Comparison of ENCODE assay signal across 8 cellular contexts in genomic region chr11:44728085-44728410, GRCh38. TPM values are rescaled to one million over a fixed set of nuclear protein-coding genes. Genes with fewer than 3 reads are reported as not detected.
A peak's percentile ranks its signal among the peaks of the same experiment; 100 is the strongest.
DNase-seq lines count a peak whose midpoint lies in the region; ATAC-seq, FAIRE-seq and TF ChIP-seq lines count a peak whose summit lies in the region.

No MANE protein-coding gene starts in this region.

- no peak for TF ChIP-seq RAD21 in HepG2 (CRISPR knock-in tag; IDR thresholded peaks at IDR 0.05)

- no peak for ATAC-seq in HepG2

- no peak for DNase-seq in activated CD4-positive, alpha-beta T cell treated with anti-CD3 and anti-CD28 coated beads, Interleukin-2, amount 10 ng/mL, durations not matched to agents 7 days and 5 days
- no peak for DNase-seq in activated CD4-positive, alpha-beta T cell treated with anti-CD3 and anti-CD28 coated beads, Interleukin-2, amount 50 U/mL, for 4 hours
- no peak for DNase-seq in activated T-helper 2 cell treated with anti-CD3 and anti-CD28 coated beads, Interferon-gamma antibody, Interleukin-2, Interleukin-4, amounts not matched to agents 10 μg/mL and 5 μg/mL and 100 μg/mL, durations not matched to agents 14 hours and 24 hours and 36 hours (ENCODE audit: low spot score)
- no peak for DNase-seq in HepG2 (ENCODE audit: low spot score)
- no peak for DNase-seq in HCEC 1CT
- DNase-seq in inferior parietal cortex (ENCODE audit: extremely low spot score) = no peak
- DNase-seq in kidney = no peak

- WGBS in HepG2 (ENCODE audit: low lambda C conversion rate) = 14% methylated on average over 14 of the region's 14 CpGs

- H3K9ac ChIP-seq in HepG2 (ENCODE audit: insufficient read depth, low read depth, low read length) (no peak overlapping the region), subcutaneous abdominal adipose tissue (ENCODE audit: low read length in 5 of 5) (peak overlapping the region in 3 of 5 donors; percentile 55 to 66 (median 61)), kidney (ENCODE audit: low read length in 2 of 2) (peak overlapping the region in 1 of 2 donors; percentile 22)

- peaks cover 3% of the 10 kb centered on the region for H3K36me3 Mint-ChIP-seq in activated CD4-positive, alpha-beta T cell treated with anti-CD3 and anti-CD28 coated beads, Interleukin-2, amount 10 ng/mL, durations not matched to agents 7 days and 5 days (ENCODE audit: low read depth)
- H3K36me3 Mint-ChIP-seq in activated T-helper 2 cell treated with anti-CD3 and anti-CD28 coated beads, Interferon-gamma antibody, Interleukin-2, Interleukin-4, amounts not matched to agents 10 μg/mL and 5 μg/mL and 100 μg/mL, durations not matched to agents 14 hours and 24 hours and 36 hours (ENCODE audit: low read depth) = no peaks in the 10 kb centered on the region

- H3K4me3 Mint-ChIP-seq in activated CD4-positive, alpha-beta T cell treated with anti-CD3 and anti-CD28 coated beads, Interleukin-2, amount 10 ng/mL, durations not matched to agents 7 days and 5 days = peak overlapping the region; percentile 76
- H3K4me3 Mint-ChIP-seq in activated T-helper 2 cell treated with anti-CD3 and anti-CD28 coated beads, Interferon-gamma antibody, Interleukin-2, Interleukin-4, amounts not matched to agents 10 μg/mL and 5 μg/mL and 100 μg/mL, durations not matched to agents 14 hours and 24 hours and 36 hours (ENCODE audit: low read depth) = peak overlapping the region; percentile 77

- no peak overlapping the region for H3K4me2 ChIP-seq in HepG2 (ENCODE audit: low read depth, low read length)

- H3K27ac ChIP-seq in HepG2 (ENCODE audit: extremely low read length, insufficient read depth, low read length) (no peak overlapping the region), subcutaneous abdominal adipose tissue (ENCODE audit: low read depth, low read length) (peak overlapping the region; percentile 51), kidney (ENCODE audit: low read depth in 2 of 2, low read length in 2 of 2) (no peak overlapping the region)

- peak overlapping the region in 1 of 3 experiments; percentile 33; a peak in 1 of 6 replicates for H3K4me3 ChIP-seq in HepG2 (replicated peaks in 1 of 3; ENCODE audit: insufficient read depth in 1 of 3, low read depth in 2 of 3, low read length in 3 of 3)
- H3K4me3 ChIP-seq in subcutaneous abdominal adipose tissue (ENCODE audit: low read depth in 1 of 5, low read length in 5 of 5) = peak overlapping the region; percentile 48 to 70 (median 61)
- peak overlapping the region in 1 of 2 donors; percentile 61 for H3K4me3 ChIP-seq in kidney (ENCODE audit: low read length in 2 of 2)

- POLR2A ChIA-PET in activated CD4-positive, alpha-beta T cell treated with anti-CD3 and anti-CD28 coated beads, Interleukin-2, amount 10 ng/mL, durations not matched to agents 7 days and 5 days (lab: Charles Lee) = no interaction called here
- POLR2A ChIA-PET in HepG2 (lab: Yijun Ruan, JAX) = no interaction called here

- CTCF ChIA-PET in activated CD4-positive, alpha-beta T cell treated with anti-CD3 and anti-CD28 coated beads, Interleukin-2, amount 10 ng/mL, durations not matched to agents 7 days and 5 days (lab: Charles Lee) = no interaction called here
- CTCF ChIA-PET in HepG2 (lab: Yijun Ruan, JAX; ENCODE audit: low intra/inter-chr PET ratio, low total read pairs) = interaction anchor here (1.1 to 1.7 kb wide), 3 partner anchors 47 to 183 kb away, joined by 4 read pairs; no protein-coding TSS in a partner anchor

- H2AFZ ChIP-seq in HepG2 (ENCODE audit: low read length) = no peak overlapping the region

- no TSS peak for BruUV-seq in HepG2 (replicated peaks; lab: Mats Ljungman, UMichigan)

- in situ Hi-C loops in HepG2 (cut with HindIII; ENCODE audit: extremely low pct_ligation_motif_present, low pct_unique_long_range_greater_than_20kb) = loop anchor here (5.0 kb wide), 1 partner anchor 164 kb away; no protein-coding TSS in a partner anchor

- no peak for FAIRE-seq in HepG2 (lab: Jason Lieb, UNC)
- no peak for FAIRE-seq in kidney (lab: Jason Lieb, UNC)

- no peaks in the 10 kb centered on the region for H3K79me2 ChIP-seq in HepG2 (ENCODE audit: insufficient read depth, low read length)

- TF ChIP-seq CTCF in HepG2 (CRISPR knock-in tag; IDR thresholded peaks at IDR 0.05) (no peak), kidney (IDR thresholded peaks at IDR 0.05; ENCODE audit: borderline replicate concordance, extremely low read depth, insufficient read depth) (no peak)

- H3K4me1 Mint-ChIP-seq in activated CD4-positive, alpha-beta T cell treated with anti-CD3 and anti-CD28 coated beads, Interleukin-2, amount 10 ng/mL, durations not matched to agents 7 days and 5 days = peaks cover 29% of the 10 kb centered on the region
- H3K4me1 Mint-ChIP-seq in activated T-helper 2 cell treated with anti-CD3 and anti-CD28 coated beads, Interferon-gamma antibody, Interleukin-2, Interleukin-4, amounts not matched to agents 10 μg/mL and 5 μg/mL and 100 μg/mL, durations not matched to agents 14 hours and 24 hours and 36 hours (ENCODE audit: low read depth) = peaks cover 30% of the 10 kb centered on the region

- H3K27me3 ChIP-seq in HepG2 (ENCODE audit: control insufficient read depth in 1 of 2, insufficient read depth in 2 of 2, low read length in 2 of 2) = peaks cover 7 to 40% of the 10 kb centered on the region in 2 experiments; a peak in 4 of 5 replicates
- H3K27me3 ChIP-seq in subcutaneous abdominal adipose tissue (ENCODE audit: control insufficient read depth in 5 of 5, insufficient read depth in 4 of 5, low read length in 5 of 5) = peaks cover 0 to 19% (median 15%) of the 10 kb centered on the region in 5 donors

- H3K4me1 ChIP-seq in HepG2 (ENCODE audit: insufficient read depth, low read length) (no peaks in the 10 kb centered on the region), subcutaneous abdominal adipose tissue (ENCODE audit: control insufficient read depth in 5 of 5, insufficient read depth in 5 of 5, low read length in 5 of 5) (peaks cover 0 to 73% (median 18%) of the 10 kb centered on the region in 5 donors), kidney (ENCODE audit: control insufficient read depth in 1 of 2, insufficient read depth in 1 of 2, low read depth in 1 of 2, low read length in 2 of 2) (peaks cover 8 to 12% of the 10 kb centered on the region in 2 donors)

- H3K9me3 ChIP-seq in HepG2 (ENCODE audit: low read length) (no peaks in the 10 kb centered on the region), subcutaneous abdominal adipose tissue (ENCODE audit: control insufficient read depth in 5 of 5, low read length in 5 of 5) (peaks cover 0 to 5% (median 3%) of the 10 kb centered on the region in 5 donors), kidney (ENCODE audit: control insufficient read depth in 1 of 2, low read length in 2 of 2) (no peaks in the 10 kb centered on the region)

- H4K20me1 ChIP-seq in HepG2 (ENCODE audit: insufficient read depth, low read length) = no peaks in the 10 kb centered on the region

- TF ChIP-seq POLR2A in HepG2 (IDR thresholded peaks at IDR 0.05; ENCODE audit: insufficient read depth in 1 of 2, low read depth in 2 of 2, low read length in 2 of 2) = no peak

- H3K36me3 ChIP-seq in HepG2 (replicated peaks in 1 of 2; ENCODE audit: control insufficient read depth in 1 of 2, insufficient read depth in 2 of 2, low read length in 2 of 2) (no peaks in the 10 kb centered on the region), subcutaneous abdominal adipose tissue (ENCODE audit: control insufficient read depth in 5 of 5, insufficient read depth in 5 of 5, low read length in 5 of 5) (no peaks in the 10 kb centered on the region), kidney (ENCODE audit: control insufficient read depth in 1 of 2, insufficient read depth in 2 of 2, low read length in 2 of 2) (no peaks in the 10 kb centered on the region)

- H3K27ac Mint-ChIP-seq in activated CD4-positive, alpha-beta T cell treated with anti-CD3 and anti-CD28 coated beads, Interleukin-2, amount 10 ng/mL, durations not matched to agents 7 days and 5 days = peak overlapping the region; percentile 42
- no peak overlapping the region for H3K27ac Mint-ChIP-seq in activated T-helper 2 cell treated with anti-CD3 and anti-CD28 coated beads, Interferon-gamma antibody, Interleukin-2, Interleukin-4, amounts not matched to agents 10 μg/mL and 5 μg/mL and 100 μg/mL, durations not matched to agents 14 hours and 24 hours and 36 hours

- H3K27me3 Mint-ChIP-seq in activated CD4-positive, alpha-beta T cell treated with anti-CD3 and anti-CD28 coated beads, Interleukin-2, amount 10 ng/mL, durations not matched to agents 7 days and 5 days = peaks cover 47% of the 10 kb centered on the region
- H3K27me3 Mint-ChIP-seq in activated T-helper 2 cell treated with anti-CD3 and anti-CD28 coated beads, Interferon-gamma antibody, Interleukin-2, Interleukin-4, amounts not matched to agents 10 μg/mL and 5 μg/mL and 100 μg/mL, durations not matched to agents 14 hours and 24 hours and 36 hours (ENCODE audit: low read depth) = peaks cover 46% of the 10 kb centered on the region

- intact Hi-C loops in activated T-helper 2 cell treated with anti-CD3 and anti-CD28 coated beads, Interferon-gamma antibody, Interleukin-2, Interleukin-4, amounts not matched to agents 10 μg/mL and 5 μg/mL and 100 μg/mL, durations not matched to agents 14 hours and 24 hours and 36 hours (cut with micrococcal nuclease) = loop anchor here (5.0 kb wide), 3 partner anchors 101 to 454 kb away; partner anchors contain the start of gene CD82
- intact Hi-C loops in HepG2 (cut with micrococcal nuclease; ENCODE audit: unreplicated experiment) = loop anchor here (5.0 kb wide), 1 partner anchor 184 kb away; no protein-coding TSS in a partner anchor
- intact Hi-C loops in kidney (cut with DNase I) = no loop called here

- TF ChIP-seq EP300 in HepG2 (IDR thresholded peaks at IDR 0.05; ENCODE audit: low read depth in 2 of 2, low read length in 2 of 2) (no peak), HepG2 (CRISPR knock-in tag; IDR thresholded peaks at IDR 0.05; ENCODE audit: borderline replicate concordance) (no peak)

- H3K9me3 Mint-ChIP-seq in activated CD4-positive, alpha-beta T cell treated with anti-CD3 and anti-CD28 coated beads, Interleukin-2, amount 10 ng/mL, durations not matched to agents 7 days and 5 days = no peaks in the 10 kb centered on the region
- no peaks in the 10 kb centered on the region for H3K9me3 Mint-ChIP-seq in activated T-helper 2 cell treated with anti-CD3 and anti-CD28 coated beads, Interferon-gamma antibody, Interleukin-2, Interleukin-4, amounts not matched to agents 10 μg/mL and 5 μg/mL and 100 μg/mL, durations not matched to agents 14 hours and 24 hours and 36 hours

RNA-seq across cellular contexts. Expression of gene TSPAN18, which starts 1.3 kb away (rescaled TPM):
- total RNA-seq in activated CD4-positive, alpha-beta T cell treated with anti-CD3 and anti-CD28 coated beads, Interleukin-2, amount 10 ng/mL, durations not matched to agents 7 days and 5 days = 10 to 100 TPM; 22.9 to 23.5 TPM
- 0.87 and 1.1 TPM in 2 replicates for total RNA-seq in activated T-helper 2 cell treated with anti-CD3 and anti-CD28 coated beads, Interferon-gamma antibody, Interleukin-2, Interleukin-4, amounts not matched to agents 10 μg/mL and 5 μg/mL and 100 μg/mL, durations not matched to agents 14 hours and 24 hours and 36 hours
- total RNA-seq in HepG2 (2016; rRNA removed; fragmentation: Illumina TruSeq; extraction: Trizol) = not detected in 2 replicates
- not detected in 2 replicates for total RNA-seq in HepG2 (2016; cell fraction: cytosol; rRNA removed; fragmentation: Illumina TruSeq; extraction: Trizol; ENCODE audit: low read depth)
- total RNA-seq in HepG2 (2016; cell fraction: insoluble cytoplasmic fraction; rRNA removed; fragmentation: Illumina TruSeq; extraction: Trizol) = not detected in 2 replicates
- not detected in 2 replicates for total RNA-seq in HepG2 (2016; cell fraction: membrane; rRNA removed; fragmentation: Illumina TruSeq; extraction: Trizol)
- not detected in 2 replicates for total RNA-seq in HepG2 (2016; cell fraction: nucleus; rRNA removed; fragmentation: Illumina TruSeq; extraction: Trizol)
- not detected in 2 replicates for polyA plus RNA-seq in HepG2 (2011; rRNA removed)
- polyA plus RNA-seq in HepG2 (2011; cell fraction: cytosol; rRNA removed) = not detected in 2 replicates
- not detected in 2 replicates for polyA plus RNA-seq in HepG2 (2011; cell fraction: nucleus; rRNA removed)
- polyA plus RNA-seq in HepG2 (2012) = not detected in 2 replicates
- not detected in 2 replicates for polyA plus RNA-seq in HepG2 (2016; cell fraction: cytosol; fragmentation: Illumina TruSeq; extraction: Trizol; ENCODE audit: low read depth)
- not detected in 2 replicates for polyA plus RNA-seq in HepG2 (2016; cell fraction: insoluble cytoplasmic fraction; fragmentation: Illumina TruSeq; extraction: Trizol; ENCODE audit: low read depth)
- polyA plus RNA-seq in HepG2 (2016; cell fraction: membrane; fragmentation: Illumina TruSeq; extraction: Trizol; ENCODE audit: low read depth) = not detected in 2 replicates
- polyA plus RNA-seq in HepG2 (2016; cell fraction: nucleus; fragmentation: Illumina TruSeq; extraction: Trizol; ENCODE audit: insufficient read depth, low read depth) = not detected in 2 replicates
- not detected in 2 replicates for polyA minus RNA-seq in HepG2 (2011; rRNA and poly(A)+ RNA removed; ENCODE audit: low replicate concordance)
- polyA minus RNA-seq in HepG2 (2011; cell fraction: cytosol; rRNA and poly(A)+ RNA removed) = not detected in 2 replicates
- not detected in 2 replicates for polyA minus RNA-seq in HepG2 (2011; cell fraction: nucleus; rRNA and poly(A)+ RNA removed)
- total RNA-seq in kidney = 38.1 TPM
- polyA plus RNA-seq in kidney (ENCODE audit: insufficient read depth, low read depth, low replicate concordance) = 13.8 TPM

Comparison
In these comparisons a context has a peak if more than half of its experiments do, and no peak if none do; other contexts are left out.
1. RNA of gene TSPAN18, which starts 1.3 kb away (total RNA-seq): 38.1 TPM in kidney (single experiment) and 22.9 to 23.5 TPM in activated CD4-positive, alpha-beta T cell treated with anti-CD3 and anti-CD28 coated beads, Interleukin-2, amount 10 ng/mL, durations not matched to agents 7 days and 5 days; 0.87 to 1.1 TPM in activated T-helper 2 cell treated with anti-CD3 and anti-CD28 coated beads, Interferon-gamma antibody, Interleukin-2, Interleukin-4, amounts not matched to agents 10 μg/mL and 5 μg/mL and 100 μg/mL, durations not matched to agents 14 hours and 24 hours and 36 hours and not detected in HepG2; every median in the first group is over 10 times any median in the second.